Comparison of ENCODE assay signal across 11 cellular contexts in genomic region chr3:13379191-13379830, GRCh38. TPM values are rescaled to one million over a fixed set of nuclear protein-coding genes. Genes with fewer than 3 reads are reported as not detected.
A peak's percentile ranks its signal among the peaks of the same experiment; 100 is the strongest.
DNase-seq lines count a peak whose midpoint lies in the region; ATAC-seq, FAIRE-seq and TF ChIP-seq lines count a peak whose summit lies in the region.
"Had no signal": no experiment of that assay in that cellular context is flagged by ENCODE, and none has a peak within 500 bp of the region (broad histone marks: within the 10 kb centered on the region; RNA-seq: fewer than 3 reads in every experiment).

No MANE protein-coding gene starts in this region.

- TF ChIP-seq CTCF in RWPE2 (IDR thresholded peaks at IDR 0.05; ENCODE audit: poor library complexity, severe bottlenecking) = no peak
- no peak for TF ChIP-seq CTCF in pancreas (IDR thresholded peaks at IDR 0.05)

- H3K9me3 ChIP-seq in RWPE2 (ENCODE audit: severe bottlenecking) = no peaks in the 10 kb centered on the region
- H3K9me3 ChIP-seq in pancreas = no peaks in the 10 kb centered on the region
- H3K9me3 ChIP-seq: transverse colon had no signal

- FAIRE-seq in pancreas (lab: Jason Lieb, UNC) = no peak

- 0 out of 3 replicates have a peak, but pooled peaks have one; percentile 33 for ATAC-seq in RWPE2 (ENCODE audit: low read depth)
- peak in 3 of 4 donors; percentile 17 to 54 (median 45) for ATAC-seq in pancreas
- ATAC-seq: activated CD8-positive, alpha-beta T cell treated with anti-CD3 and anti-CD28 coated beads, Interleukin-2, amount 10 ng/mL, durations not matched to agents 7 days and 5 days had no signal

- H3K27me3 ChIP-seq in RWPE2 (ENCODE audit: insufficient read depth, poor library complexity, severe bottlenecking) (no peaks in the 10 kb centered on the region), pancreas (no peaks in the 10 kb centered on the region)
- H3K27me3 ChIP-seq: transverse colon had no signal

- no peaks in the 10 kb centered on the region for H3K4me1 ChIP-seq in RWPE2 (ENCODE audit: insufficient read depth, poor library complexity, severe bottlenecking)
- H3K4me1 ChIP-seq in pancreas = no peaks in the 10 kb centered on the region

- no peak overlapping the region for H3K27ac ChIP-seq in RWPE2 (ENCODE audit: poor library complexity, severe bottlenecking)
- H3K27ac ChIP-seq in pancreas = no peak overlapping the region
- H3K27ac ChIP-seq: transverse colon had no signal

- DNase-seq in EH (ENCODE audit: low read depth) = peak; percentile 91
- no peak for DNase-seq in RWPE2 (ENCODE audit: low spot score)
- DNase-seq in fibroblast of peridontal ligament (ENCODE audit: extremely low read depth) = peak; percentile 67
- DNase-seq in pancreas = no peak
- DNase-seq in HuH-7 (ENCODE audit: low spot score) = no peak
- DNase-seq in HuH-7.5 (ENCODE audit: low spot score) = no peak
- DNase-seq in NCI-H526 (lab: John Stamatoyannopoulos, UW) = no peak
- no peak for DNase-seq in NCI-H128 (lab: John Stamatoyannopoulos, UW; ENCODE audit: unreplicated experiment)
- DNase-seq: activated CD8-positive, alpha-beta T cell treated with anti-CD3 and anti-CD28 coated beads, Interleukin-2, amount 10 ng/mL, durations not matched to agents 7 days and 5 days; DMS153; transverse colon had no signal

- no peaks in the 10 kb centered on the region for H3K36me3 ChIP-seq in RWPE2 (ENCODE audit: low read depth)
- peaks cover 0 to 37% (median 0%) of the 10 kb centered on the region in 3 donors for H3K36me3 ChIP-seq in pancreas
- H3K36me3 ChIP-seq: transverse colon had no signal

- intact Hi-C loops in pancreas (cut with DNase I) = no loop called here

- H3K4me3 ChIP-seq in RWPE2 (ENCODE audit: severe bottlenecking) (no peak overlapping the region), pancreas (no peak overlapping the region)
- H3K4me3 ChIP-seq: transverse colon had no signal

- WGBS in pancreas, 2 donors = 86 to 89% methylated on average over 20 of the region's 20 CpGs

RNA-seq across cellular contexts. Expression of gene NUP210, which starts 40.8 kb away (rescaled TPM):
- total RNA-seq in pancreas = 10 to 100 TPM in 2 of 6 donors, 1 to 10 TPM in 4; 7.6 to 12.5 (median 8.9) TPM
- polyA plus RNA-seq in pancreas = 10 to 100 TPM; 10.9 to 12.4 TPM

Comparison
In these comparisons a context has a peak if more than half of its experiments do, and no peak if none do; other contexts are left out.
1. DNase-seq: peak in EH (single experiment) and fibroblast of peridontal ligament (single experiment); none in RWPE2 (single experiment), pancreas (0 of 6), HuH-7 (single experiment), HuH-7.5 (single experiment), NCI-H526 (0 of 2) and NCI-H128 (single experiment).